1 cellular context compared by ENCODE assay signal in genomic region chr1:203126151-203126865, GRCh38.
TF ChIP-seq lines count a peak whose summit lies in the region.

No MANE protein-coding gene starts in this region.

TF ChIP-seq in H1, 55 proteins besides CTCF, POLR2A, EP300 and RAD21:
- TF ChIP-seq ASH2L (IDR thresholded peaks at IDR 0.05; ENCODE audit: low read length) (peak; percentile 11), SIX5 (IDR thresholded peaks at IDR 0.05; ENCODE audit: low read depth, low read length) (no peak), TEAD4 (IDR thresholded peaks at IDR 0.05; ENCODE audit: low read depth, low read length) (peak; percentile 84)
